ENCODE assay signal across 19 cellular contexts in genomic region chr4:9962611-9963314, GRCh38. TPM values are rescaled to one million over a fixed set of nuclear protein-coding genes. Genes with fewer than 3 reads are reported as not detected.
DNase-seq lines count a peak whose midpoint lies in the region; ATAC-seq, FAIRE-seq and TF ChIP-seq lines count a peak whose summit lies in the region.
"Had no signal": no experiment of that assay in that cellular context is flagged by ENCODE, and none has a peak within 500 bp of the region (broad histone marks: within the 10 kb centered on the region; RNA-seq: fewer than 3 reads in every experiment).

No MANE protein-coding gene starts in this region.

- ATAC-seq in GM18868 (IDR thresholded peaks at IDR 0.05; ENCODE audit: unreplicated experiment) (peak; percentile 77), HG02798 (IDR thresholded peaks at IDR 0.05; ENCODE audit: poor library complexity, unreplicated experiment) (peak; percentile 66)
- ATAC-seq: A549, K562 had no signal

- H3K4me3 ChIP-seq in GM12865 (ENCODE audit: low read depth, low read length) (no peak overlapping the region), bronchial epithelial cell (ENCODE audit: low read depth, low read length) (no peak overlapping the region)
- H3K4me3 ChIP-seq: A549, K562 had no signal

- no peaks in the 10 kb centered on the region for H3K27me3 ChIP-seq in bronchial epithelial cell (ENCODE audit: control insufficient read depth, insufficient read depth, low read length)

- peak; percentile 35 for DNase-seq in GM12865 (ENCODE audit: low read depth)
- peak; percentile 5 for DNase-seq in bronchial epithelial cell (ENCODE audit: low read depth)
- no peak for DNase-seq in kidney tubule cell (ENCODE audit: low spot score)
- no peak for DNase-seq in T1000 (lab: John Stamatoyannopoulos, UW)
- DNase-seq in DMS153 treated with DMSO at 0.1 percent for 48 hours (lab: John Stamatoyannopoulos, UW; ENCODE audit: unreplicated experiment), result no peak
- no peak for DNase-seq in NCI-H187 treated with DMSO at 0.1 percent for 48 hours (lab: John Stamatoyannopoulos, UW)
- DNase-seq: COR-L47, DMS153, H9, NCI-H1048, NCI-H1694 treated with DMSO at 0.1 percent for 48 hours, NCI-H2171, NCI-H510A, SHP77 treated with DMSO at 0.1 percent for 48 hours had no signal

- TF ChIP-seq CTCF in GM12865 (IDR thresholded peaks at IDR 0.05; ENCODE audit: insufficient read depth, low read depth, low read length, missing control alignments), result no peak
- no peak for TF ChIP-seq CTCF in bronchial epithelial cell (IDR thresholded peaks at IDR 0.05; ENCODE audit: insufficient read depth, low read length, severe bottlenecking)

- no peak for FAIRE-seq in bronchial epithelial cell (lab: Jason Lieb, UNC)
- FAIRE-seq: A549, K562, RCC 7860 had no signal

- H3K36me3 ChIP-seq in bronchial epithelial cell (ENCODE audit: control insufficient read depth, insufficient read depth, low read length), result peaks cover 8% of the 10 kb centered on the region

RNA-seq across cellular contexts. Expression of gene SLC2A9, which starts 58.5 kb away (rescaled TPM):
- 29.7 and 71.0 TPM in 2 replicates for total RNA-seq in bronchial epithelial cell

Comparison
In these comparisons a context has a peak if more than half of its experiments do, and no peak if none do; other contexts are left out.
1. DNase-seq: peak in GM12865 (single experiment) and bronchial epithelial cell (single experiment); none in kidney tubule cell (single experiment), T1000 (single experiment), DMS153 treated with DMSO at 0.1 percent for 48 hours (single experiment) and NCI-H187 treated with DMSO at 0.1 percent for 48 hours (single experiment).